ENCODE assay signal across 1 cellular context in genomic region chr11:535519-536454, GRCh38.
A peak's percentile ranks its signal among the peaks of the same experiment; 100 is the strongest.
TF ChIP-seq lines count a peak whose summit lies in the region.

Gene HRAS, minus strand, starts transcription at chr11:535576.

TF ChIP-seq in GM12878, 131 proteins besides CTCF, POLR2A, EP300 and RAD21 (continued from another document):
- TF ChIP-seq ZBTB11 (CRISPR knock-in tag; IDR thresholded peaks at IDR 0.05) (no peak), TCF7 (IDR thresholded peaks at IDR 0.05; ENCODE audit: borderline replicate concordance) (no peak), GABPA (IDR thresholded peaks at IDR 0.05; ENCODE audit: low read depth) (peak; percentile 75), NRF1 (conservative IDR thresholded peaks at IDR 0.05; ENCODE audit: low read depth, low read length) (peak; percentile 50), EED (IDR thresholded peaks at IDR 0.05; ENCODE audit: low read depth) (no peak), KAT2A (conservative IDR thresholded peaks at IDR 0.05; ENCODE audit: control insufficient read depth, low read depth, low read length) (no peak), E4F1 (IDR thresholded peaks at IDR 0.05; ENCODE audit: borderline replicate concordance, partially characterized antibody) (no peak), CUX1 (IDR thresholded peaks at IDR 0.05; ENCODE audit: insufficient replicate concordance, low read depth, low read length) (no peak), MEF2A (IDR thresholded peaks at IDR 0.05; ENCODE audit: insufficient read depth, low read depth, low read length) (no peak), CEBPZ (IDR thresholded peaks at IDR 0.05; ENCODE audit: low read depth, low read length) (peak; percentile 42; the same call in 1 of the 2 replicates), RB1 (IDR thresholded peaks at IDR 0.05; ENCODE audit: borderline replicate concordance) (no peak), NR2F1 (conservative IDR thresholded peaks at IDR 0.05) (peak; percentile 64), NFIC (IDR thresholded peaks at IDR 0.05; ENCODE audit: low read depth, low read length) (no peak)
- TF ChIP-seq, protein P1, sequence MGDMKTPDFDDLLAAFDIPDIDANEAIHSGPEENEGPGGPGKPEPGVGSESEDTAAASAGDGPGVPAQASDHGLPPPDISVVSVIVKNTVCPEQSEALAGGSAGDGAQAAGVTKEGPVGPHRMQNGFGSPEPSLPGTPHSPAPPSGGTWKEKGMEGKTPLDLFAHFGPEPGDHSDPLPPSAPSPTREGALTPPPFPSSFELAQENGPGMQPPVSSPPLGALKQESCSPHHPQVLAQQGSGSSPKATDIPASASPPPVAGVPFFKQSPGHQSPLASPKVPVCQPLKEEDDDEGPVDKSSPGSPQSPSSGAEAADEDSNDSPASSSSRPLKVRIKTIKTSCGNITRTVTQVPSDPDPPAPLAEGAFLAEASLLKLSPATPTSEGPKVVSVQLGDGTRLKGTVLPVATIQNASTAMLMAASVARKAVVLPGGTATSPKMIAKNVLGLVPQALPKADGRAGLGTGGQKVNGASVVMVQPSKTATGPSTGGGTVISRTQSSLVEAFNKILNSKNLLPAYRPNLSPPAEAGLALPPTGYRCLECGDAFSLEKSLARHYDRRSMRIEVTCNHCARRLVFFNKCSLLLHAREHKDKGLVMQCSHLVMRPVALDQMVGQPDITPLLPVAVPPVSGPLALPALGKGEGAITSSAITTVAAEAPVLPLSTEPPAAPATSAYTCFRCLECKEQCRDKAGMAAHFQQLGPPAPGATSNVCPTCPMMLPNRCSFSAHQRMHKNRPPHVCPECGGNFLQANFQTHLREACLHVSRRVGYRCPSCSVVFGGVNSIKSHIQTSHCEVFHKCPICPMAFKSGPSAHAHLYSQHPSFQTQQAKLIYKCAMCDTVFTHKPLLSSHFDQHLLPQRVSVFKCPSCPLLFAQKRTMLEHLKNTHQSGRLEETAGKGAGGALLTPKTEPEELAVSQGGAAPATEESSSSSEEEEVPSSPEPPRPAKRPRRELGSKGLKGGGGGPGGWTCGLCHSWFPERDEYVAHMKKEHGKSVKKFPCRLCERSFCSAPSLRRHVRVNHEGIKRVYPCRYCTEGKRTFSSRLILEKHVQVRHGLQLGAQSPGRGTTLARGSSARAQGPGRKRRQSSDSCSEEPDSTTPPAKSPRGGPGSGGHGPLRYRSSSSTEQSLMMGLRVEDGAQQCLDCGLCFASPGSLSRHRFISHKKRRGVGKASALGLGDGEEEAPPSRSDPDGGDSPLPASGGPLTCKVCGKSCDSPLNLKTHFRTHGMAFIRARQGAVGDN (IDR thresholded peaks at IDR 0.05): 0 out of 2 replicates have a peak, but pooled peaks have one; percentile 38
TF ChIP-seq in GM12878: peak in this region for 29.
